ENCODE assay signal across 22 cellular contexts in genomic region chr13:112753868-112754267, GRCh38.
DNase-seq lines count a peak whose midpoint lies in the region; ATAC-seq and TF ChIP-seq lines count a peak whose summit lies in the region.
"Had no signal": no experiment of that assay in that cellular context is flagged by ENCODE, and none has a peak within 500 bp of the region (broad histone marks: within the 10 kb centered on the region; RNA-seq: fewer than 3 reads in every experiment).

No MANE protein-coding gene starts in this region.

- H3K9me1 ChIP-seq in IMR-90 (ENCODE audit: insufficient read depth, low read length), result no peaks in the 10 kb centered on the region; the same call in 1 of the 2 replicates

- no peak for TF ChIP-seq CTCF in IMR-90 (conservative IDR thresholded peaks at IDR 0.05; ENCODE audit: low read depth, low read length)
- TF ChIP-seq CTCF in nephron (IDR thresholded peaks at IDR 0.05; ENCODE audit: unreplicated experiment in 3 of 3), result no peak
- TF ChIP-seq CTCF in left ventricle myocardium inferior (IDR thresholded peaks at IDR 0.05; ENCODE audit: borderline replicate concordance), result no peak

- no peak overlapping the region for H3K4me3 ChIP-seq in IMR-90 (ENCODE audit: insufficient read depth, low read depth, low read length)
- H3K4me3 ChIP-seq in left ventricle myocardium inferior, result no peak overlapping the region
- H3K4me3 ChIP-seq: A549, GM12878 had no signal

- H3K27ac Mint-ChIP-seq in nephron, result peak overlapping the region; percentile 93 to 97 (median 93)
- H3K27ac Mint-ChIP-seq: B cell, HFFc6 had no signal

- WGBS in IMR-90 (ENCODE audit: extremely low coverage in 2 of 2, insufficient read length in 1 of 2), 2 experiments, result 94% methylated on average over 8 of the region's 17 CpGs; no CpG with 5 or more reads in 1 of the 2 experiments

- H2BK5ac ChIP-seq in IMR-90 (ENCODE audit: low read depth, low read length, poor library complexity, severe bottlenecking), result no peak overlapping the region

- H3K36me3 Mint-ChIP-seq in nephron (ENCODE audit: low read depth), result peaks cover 11% of the 10 kb centered on the region

- no peaks in the 10 kb centered on the region for H3K27me3 ChIP-seq in IMR-90 (ENCODE audit: control insufficient read depth, insufficient read depth, low read length)
- H3K27me3 ChIP-seq in left ventricle myocardium inferior (ENCODE audit: low read depth), result no peaks in the 10 kb centered on the region

- no peaks in the 10 kb centered on the region; the same call in none of the 2 replicates for H3K36me3 ChIP-seq in IMR-90 (ENCODE audit: control insufficient read depth, insufficient read depth, low read length)
- H3K36me3 ChIP-seq in left ventricle myocardium inferior, result no peaks in the 10 kb centered on the region

- in situ Hi-C loops in IMR-90 (cut with MboI; ENCODE audit: low sequenced_read_pairs), result no loop called here

- dilution Hi-C loops in IMR-90 (cut with HindIII; ENCODE audit: low sequenced_read_pairs, unreplicated experiment), result no loop called here

- no peak overlapping the region for H2AK9ac ChIP-seq in IMR-90 (replicated peaks; ENCODE audit: low read depth, low read length, poor library complexity)

- H3K4me2 ChIP-seq in IMR-90 (ENCODE audit: low read depth, low read length), result no peak overlapping the region
- H3K4me2 ChIP-seq: A549, KMS-11 had no signal

- no peak overlapping the region for H3K9ac ChIP-seq in IMR-90 (ENCODE audit: low read depth, low read length)
- H3K9ac ChIP-seq: KMS-11 had no signal

- POLR2A ChIA-PET in IMR-90 (lab: Charles Lee; ENCODE audit: unreplicated experiment), result no interaction called here

- no peak overlapping the region for H2BK15ac ChIP-seq in IMR-90 (ENCODE audit: low read depth, low read length)

- H3K56ac ChIP-seq in IMR-90 (ENCODE audit: extremely low read depth, insufficient read depth, low read length), result no peak overlapping the region

- no peak overlapping the region for H4K5ac ChIP-seq in IMR-90 (ENCODE audit: low read depth, low read length)

- H2BK20ac ChIP-seq in IMR-90 (ENCODE audit: low read depth, low read length), result no peak overlapping the region

- H3K4me1 ChIP-seq in IMR-90 (ENCODE audit: control insufficient read depth, insufficient read depth, low read length) (peaks cover 2% of the 10 kb centered on the region; the same call in 1 of the 2 replicates), left ventricle myocardium inferior (peaks cover 44% of the 10 kb centered on the region)

- peaks cover 7 to 12% of the 10 kb centered on the region in 2 experiments; a peak in 3 of 4 replicates for H3K79me1 ChIP-seq in IMR-90 (ENCODE audit: low read depth in 1 of 2, low read length in 2 of 2)

- no TSS peak for BruUV-seq in IMR-90 (replicated peaks; lab: Mats Ljungman, UMichigan)

- H4K20me1 ChIP-seq in IMR-90 (ENCODE audit: insufficient read depth, low read length), result peaks cover 13% of the 10 kb centered on the region

- TF ChIP-seq POLR2A in IMR-90 (IDR thresholded peaks at IDR 0.05; ENCODE audit: low read depth, low read length), result no peak

- DNase-seq in IMR-90, result no peak
- no peak for DNase-seq in substantia nigra (lab: John Stamatoyannopoulos, UW)
- DNase-seq in central memory CD4-positive, alpha-beta T cell, result no peak
- no peak for DNase-seq in NCI-H748 (lab: John Stamatoyannopoulos, UW; ENCODE audit: unreplicated experiment)
- no peak for DNase-seq in left ventricle myocardium inferior
- DNase-seq: H7, HFFc6, NCI-H1694, NCI-H2081, NCI-H2171, NCI-H345, NCI-H524, NCI-H82 had no signal

- H3K23ac ChIP-seq in IMR-90 (ENCODE audit: low read depth, low read length), result no peak overlapping the region

- no peak overlapping the region for H3K14ac ChIP-seq in IMR-90 (replicated peaks; ENCODE audit: low read depth, low read length)

- H2AFZ ChIP-seq in IMR-90 (replicated peaks; ENCODE audit: low read length, poor library complexity), result peak overlapping the region; percentile 39

- H3K9me3 Mint-ChIP-seq in nephron, result peaks cover 3% of the 10 kb centered on the region
- H3K9me3 Mint-ChIP-seq: CD14-positive monocyte, HFFc6 had no signal

- H3K9me3 ChIP-seq in IMR-90 (ENCODE audit: control insufficient read depth, insufficient read depth, low read length) (no peaks in the 10 kb centered on the region), left ventricle myocardium inferior (replicated peaks) (peaks cover 5% of the 10 kb centered on the region)
- H3K9me3 ChIP-seq: A549 had no signal

- H3K4ac ChIP-seq in IMR-90 (ENCODE audit: low read depth, low read length), result no peak overlapping the region

- no peak overlapping the region for H4K8ac ChIP-seq in IMR-90 (ENCODE audit: low read depth in 2 of 2, low read length in 2 of 2)

- no peak for ATAC-seq in IMR-90 (ENCODE audit: low read depth)
- no peak for ATAC-seq in HG03280 (IDR thresholded peaks at IDR 0.05; ENCODE audit: unreplicated experiment)
- ATAC-seq: A549, GM12878, Panc1 had no signal

- H3K4me1 Mint-ChIP-seq in nephron, result peaks cover 46% of the 10 kb centered on the region

- no peak overlapping the region for H2AK5ac ChIP-seq in IMR-90 (ENCODE audit: low read depth, low read length)

- intact Hi-C loops in IMR-90 (cut with micrococcal nuclease), result no loop called here
- intact Hi-C loops in left ventricle myocardium inferior (cut with micrococcal nuclease), result no loop called here

- H3K27ac ChIP-seq in IMR-90 (ENCODE audit: insufficient read depth, low read length) (no peak overlapping the region), cingulate gyrus (ENCODE audit: low read depth, low read length) (peak overlapping the region; percentile 100), substantia nigra (ENCODE audit: low read depth, low read length, poor library complexity, severe bottlenecking) (peak overlapping the region; percentile 99), left ventricle myocardium inferior (replicated peaks) (no peak overlapping the region)
- H3K27ac ChIP-seq: A549, KMS-11 had no signal

- TF ChIP-seq RAD21 in IMR-90 (IDR thresholded peaks at IDR 0.05; ENCODE audit: low read length), result no peak

- no peak overlapping the region for H3K18ac ChIP-seq in IMR-90 (ENCODE audit: low read depth, low read length)

- H2BK120ac ChIP-seq in IMR-90 (ENCODE audit: low read depth, low read length), result no peak overlapping the region

- H3K4me3 Mint-ChIP-seq in nephron, result no peak overlapping the region
- H3K4me3 Mint-ChIP-seq: B cell, CD14-positive monocyte, HFFc6 had no signal

- no peaks in the 10 kb centered on the region for H3K27me3 Mint-ChIP-seq in nephron (ENCODE audit: low read depth)
- H3K27me3 Mint-ChIP-seq: B cell had no signal

- no peak overlapping the region for H4K91ac ChIP-seq in IMR-90 (ENCODE audit: insufficient read depth, low read depth, low read length)

- CTCF ChIA-PET in IMR-90 (lab: Yijun Ruan, JAX), result no interaction called here

TF ChIP-seq in IMR-90, 13 proteins besides CTCF, POLR2A, EP300 and RAD21:
- no peak for TF ChIP-seq RFX5 (IDR thresholded peaks at IDR 0.05; ENCODE audit: low read depth, low read length)
- no peak for TF ChIP-seq MXI1 (IDR thresholded peaks at IDR 0.05; ENCODE audit: borderline replicate concordance, low read depth, low read length)
- no peak for TF ChIP-seq RCOR1 (IDR thresholded peaks at IDR 0.05; ENCODE audit: insufficient replicate concordance, low read length)
- TF ChIP-seq ELK1 (IDR thresholded peaks at IDR 0.05; ENCODE audit: borderline replicate concordance, low read depth, low read length), result no peak
- TF ChIP-seq, protein P1, sequence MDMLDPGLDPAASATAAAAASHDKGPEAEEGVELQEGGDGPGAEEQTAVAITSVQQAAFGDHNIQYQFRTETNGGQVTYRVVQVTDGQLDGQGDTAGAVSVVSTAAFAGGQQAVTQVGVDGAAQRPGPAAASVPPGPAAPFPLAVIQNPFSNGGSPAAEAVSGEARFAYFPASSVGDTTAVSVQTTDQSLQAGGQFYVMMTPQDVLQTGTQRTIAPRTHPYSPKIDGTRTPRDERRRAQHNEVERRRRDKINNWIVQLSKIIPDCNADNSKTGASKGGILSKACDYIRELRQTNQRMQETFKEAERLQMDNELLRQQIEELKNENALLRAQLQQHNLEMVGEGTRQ (IDR thresholded peaks at IDR 0.05; ENCODE audit: low read depth, low read length), result no peak
- no peak for TF ChIP-seq MAZ (IDR thresholded peaks at IDR 0.05; ENCODE audit: borderline replicate concordance, low read depth, low read length)
- TF ChIP-seq CEBPB (IDR thresholded peaks at IDR 0.05; ENCODE audit: low read depth, low read length), result no peak
- no peak for TF ChIP-seq MAFK (IDR thresholded peaks at IDR 0.05; ENCODE audit: low read depth, low read length)
- no peak for TF ChIP-seq CHD1 (IDR thresholded peaks at IDR 0.05; ENCODE audit: low read depth, low read length)
- no peak for TF ChIP-seq FOS (IDR thresholded peaks at IDR 0.05; ENCODE audit: low read depth, low read length)

Comparison
In these comparisons a context has a peak if more than half of its experiments do, and no peak if none do; other contexts are left out.
1. H3K27ac ChIP-seq: peak in cingulate gyrus (single experiment) and substantia nigra (single experiment); none in IMR-90 (single experiment) and left ventricle myocardium inferior (single experiment).